In the genomic region with DNA sequence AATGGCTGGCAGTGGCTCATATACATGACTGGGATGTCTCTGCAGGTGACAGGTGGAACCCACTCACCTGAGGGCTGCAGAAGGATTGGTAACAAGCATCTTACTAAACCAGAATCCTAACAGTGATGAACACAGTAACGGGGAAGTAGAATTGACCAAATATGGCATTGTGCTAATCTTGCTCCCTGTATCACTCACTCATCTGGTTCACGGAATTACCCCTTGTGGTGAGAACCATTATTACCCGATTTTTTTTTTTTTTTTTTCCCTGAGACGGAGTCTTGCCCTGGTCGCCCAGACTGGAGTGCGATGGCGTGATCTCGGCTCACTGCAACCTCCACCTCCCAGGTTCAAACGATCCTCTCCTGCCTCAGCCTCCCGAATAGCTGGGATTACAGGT, we compare ENCODE assay signal across 16 cellular contexts.
DNase-seq lines count a peak whose midpoint lies in the region; TF ChIP-seq lines count a peak whose summit lies in the region.
"Had no signal": no experiment of that assay in that cellular context is flagged by ENCODE, and none has a peak within 500 bp of the region (broad histone marks: within the 10 kb centered on the region; RNA-seq: fewer than 3 reads in every experiment).

No MANE protein-coding gene starts in this region.

- no peak overlapping the region for H3K4me3 Mint-ChIP-seq in MCF 10A (ENCODE audit: unreplicated experiment)
- H3K4me3 Mint-ChIP-seq: CD4-positive, alpha-beta T cell had no signal

- TF ChIP-seq POLR2A in testis (IDR thresholded peaks at IDR 0.05) = no peak

- no peak overlapping the region for H3K27ac Mint-ChIP-seq in MCF 10A (ENCODE audit: low read depth, unreplicated experiment)
- H3K27ac Mint-ChIP-seq: CD4-positive, alpha-beta T cell had no signal

- WGBS in mammary epithelial cell (ENCODE audit: low coverage, missing lambda C conversion rate) = 70% methylated on average over 7 of the region's 10 CpGs
- WGBS in testis, 2 donors = 85 to 87% methylated on average over 10 of the region's 10 CpGs

- dilution Hi-C loops in mammary epithelial cell (cut with HindIII; ENCODE audit: low sequenced_read_pairs) = loop anchor here (5.0 kb wide), 1 partner anchor 36 kb away; no protein-coding TSS in a partner anchor

- no peaks in the 10 kb centered on the region for H3K9me2 ChIP-seq in OCI-LY1 (ENCODE audit: low read depth, low read length)

- BruUV-seq in MCF 10A (replicated peaks; lab: Mats Ljungman, UMichigan) (no TSS peak), mammary epithelial cell (replicated peaks; lab: Mats Ljungman, UMichigan) (no TSS peak)

- no peaks in the 10 kb centered on the region for H3K36me3 Mint-ChIP-seq in MCF 10A (ENCODE audit: insufficient read depth, unreplicated experiment)

- H3K4me1 ChIP-seq in mammary epithelial cell (ENCODE audit: insufficient read depth, low read length) (no peaks in the 10 kb centered on the region), OCI-LY1 (ENCODE audit: insufficient read depth, low read length, severe bottlenecking) (no peaks in the 10 kb centered on the region), testis (no peaks in the 10 kb centered on the region)
- H3K4me1 ChIP-seq: left lung, SJSA1 had no signal

- H3K27me3 Mint-ChIP-seq in MCF 10A (ENCODE audit: insufficient read depth, unreplicated experiment) = no peaks in the 10 kb centered on the region
- H3K27me3 Mint-ChIP-seq: CD4-positive, alpha-beta T cell had no signal

- H3K4me1 Mint-ChIP-seq in MCF 10A (ENCODE audit: insufficient read depth, unreplicated experiment) = no peaks in the 10 kb centered on the region

- H3K79me2 ChIP-seq in mammary epithelial cell (ENCODE audit: insufficient read depth, low read length) (no peaks in the 10 kb centered on the region), OCI-LY1 (ENCODE audit: insufficient read depth, low read length) (no peaks in the 10 kb centered on the region)

- no peaks in the 10 kb centered on the region for H3F3A ChIP-seq in OCI-LY1 (ENCODE audit: insufficient read depth, low read length)

- H4K20me1 ChIP-seq in mammary epithelial cell (ENCODE audit: insufficient read depth, low read length) = no peaks in the 10 kb centered on the region
- H4K20me1 ChIP-seq in OCI-LY1 (ENCODE audit: insufficient read depth, low read length) = no peaks in the 10 kb centered on the region

- intact Hi-C loops in MCF 10A (cut with micrococcal nuclease) (no loop called here), mammary epithelial cell (cut with micrococcal nuclease) (no loop called here), testis (cut with DNase I; ENCODE audit: low total_unique reads) (no loop called here)

- H2AFZ ChIP-seq in mammary epithelial cell (ENCODE audit: low read depth, low read length) (no peak overlapping the region), OCI-LY1 (ENCODE audit: low read length) (no peak overlapping the region)

- no peak overlapping the region for H3K4me3 ChIP-seq in mammary epithelial cell (replicated peaks in 1 of 3; ENCODE audit: insufficient read depth in 1 of 3, low read depth in 2 of 3, low read length in 3 of 3)
- H3K4me3 ChIP-seq in OCI-LY1 (ENCODE audit: low read depth, low read length, poor library complexity, severe bottlenecking) = no peak overlapping the region
- no peak overlapping the region for H3K4me3 ChIP-seq in epithelial cell of proximal tubule (ENCODE audit: low read depth, low read length)
- no peak overlapping the region for H3K4me3 ChIP-seq in testis
- H3K4me3 ChIP-seq: left lung, SJSA1 had no signal

- H3K36me3 ChIP-seq in mammary epithelial cell (ENCODE audit: insufficient read depth, low read length) (no peaks in the 10 kb centered on the region), OCI-LY1 (ENCODE audit: insufficient read depth, low read length) (no peaks in the 10 kb centered on the region), testis (ENCODE audit: low read depth, missing control alignments) (no peaks in the 10 kb centered on the region)

- in situ Hi-C loops in mammary epithelial cell (cut with MboI; ENCODE audit: low sequenced_read_pairs in 2 of 2) = no loop called here

- H3K9me3 ChIP-seq in mammary epithelial cell (replicated peaks; ENCODE audit: insufficient read depth, low read length) (no peaks in the 10 kb centered on the region), OCI-LY1 (ENCODE audit: low read length) (no peaks in the 10 kb centered on the region), testis (no peaks in the 10 kb centered on the region)
- H3K9me3 ChIP-seq: left lung, SJSA1 had no signal

- H3K4me2 ChIP-seq in mammary epithelial cell (ENCODE audit: insufficient read depth, low read depth, low read length) (no peak overlapping the region), OCI-LY1 (ENCODE audit: low read length) (no peak overlapping the region)

- H3K9ac ChIP-seq in mammary epithelial cell (ENCODE audit: insufficient read depth, low read length) (no peak overlapping the region), OCI-LY1 (ENCODE audit: low read length) (no peak overlapping the region)

- POLR2A ChIA-PET in MCF 10A (lab: Yijun Ruan, JAX) = no interaction called here

- no peaks in the 10 kb centered on the region for H3K9me3 Mint-ChIP-seq in MCF 10A (ENCODE audit: unreplicated experiment)
- H3K9me3 Mint-ChIP-seq: CD4-positive, alpha-beta T cell had no signal

- H3K27ac ChIP-seq in mammary epithelial cell (ENCODE audit: insufficient read depth, low read depth, low read length) (no peak overlapping the region), OCI-LY1 (ENCODE audit: low read depth, low read length, poor library complexity, severe bottlenecking) (no peak overlapping the region), testis (no peak overlapping the region)
- H3K27ac ChIP-seq: left lung, SJSA1 had no signal

- DNase-seq in MCF 10A (ENCODE audit: unreplicated experiment) (peak; percentile 6), mammary epithelial cell (no peak), epithelial cell of proximal tubule (ENCODE audit: low read depth) (no peak), testis (no peak), SKM-1 (lab: John Stamatoyannopoulos, UW; ENCODE audit: unreplicated experiment) (no peak), SHP77 (lab: John Stamatoyannopoulos, UW) (no peak)
- no peak for DNase-seq in stimulated activated CD4-positive, alpha-beta T cell treated with anti-CD3 and anti-CD28 coated beads, Interleukin-1b, Interleukin-23, amount 100 ng/mL, for 48 hours
- DNase-seq: activated CD4-positive, CD25-positive, alpha-beta regulatory T cell treated with anti-CD3 and anti-CD28 coated beads, Interleukin-2, amount 50 U/mL, for 72 hours; activated gamma-delta T cell treated with Interleukin-2 at 50 U/mL for 16 hours; CD4-positive, alpha-beta T cell; NCI-H226; occipital lobe; stimulated activated naive CD4-positive, alpha-beta T cell treated with Interleukin-2 at 50 U/mL for 16 hours had no signal

- no peak for TF ChIP-seq CTCF in MCF 10A (IDR thresholded peaks at IDR 0.05; ENCODE audit: unreplicated experiment)
- TF ChIP-seq CTCF in mammary epithelial cell (conservative IDR thresholded peaks at IDR 0.05 in 1 of 2, IDR thresholded peaks at IDR 0.05 in 1 of 2; ENCODE audit: extremely low read depth in 1 of 2, insufficient read depth in 1 of 2, low read depth in 1 of 2, low read length in 2 of 2) = peak in 1 of 2 donors; percentile 15
- TF ChIP-seq CTCF in OCI-LY1 (IDR thresholded peaks at IDR 0.05; ENCODE audit: low read length) = 0 out of 2 replicates have a peak, but pooled peaks have one; percentile 5
- TF ChIP-seq CTCF in epithelial cell of proximal tubule (conservative IDR thresholded peaks at IDR 0.05; ENCODE audit: low read depth, low read length) = peak; percentile 19
- TF ChIP-seq CTCF in testis (IDR thresholded peaks at IDR 0.05) = peak; percentile 10 to 44 (median 26)

- CTCF ChIA-PET in MCF 10A (lab: Yijun Ruan, JAX) (no interaction called here), mammary epithelial cell (lab: Charles Lee; ENCODE audit: low non-redundant PET) (no interaction called here)

- H3K27me3 ChIP-seq in mammary epithelial cell (ENCODE audit: insufficient read depth, low read length) (no peaks in the 10 kb centered on the region), OCI-LY1 (ENCODE audit: insufficient read depth, low read length) (no peaks in the 10 kb centered on the region), testis (no peaks in the 10 kb centered on the region)
- H3K27me3 ChIP-seq: left lung, SJSA1 had no signal
